In genomic region chr11:64867748-64868462, GRCh38 we compare ENCODE assay signal across 10 cellular contexts. TPM values are rescaled to one million over a fixed set of nuclear protein-coding genes. Genes with fewer than 3 reads are reported as not detected.
DNase-seq lines count a peak whose midpoint lies in the region; ATAC-seq and TF ChIP-seq lines count a peak whose summit lies in the region.
"Had no signal": no experiment of that assay in that cellular context is flagged by ENCODE, and none has a peak within 500 bp of the region (broad histone marks: within the 10 kb centered on the region; RNA-seq: fewer than 3 reads in every experiment).

No MANE protein-coding gene starts in this region.

- POLR2A ChIA-PET in activated CD8-positive, alpha-beta T cell treated with anti-CD3 and anti-CD28 coated beads, Interleukin-2, amount 10 ng/mL, durations not matched to agents 7 days and 5 days (lab: Charles Lee) = interaction anchor here (1.6 to 27.1 kb wide), 4 partner anchors 8 to 20 kb away, joined by 11 to 469 read pairs (median 22); partner anchors contain the start of gene EHD1

- no peaks in the 10 kb centered on the region for H3K9me3 ChIP-seq in hepatocyte (ENCODE audit: low read depth)
- H3K9me3 ChIP-seq in stomach smooth muscle (ENCODE audit: control insufficient read depth in 2 of 2, low read length in 2 of 2) = no peaks in the 10 kb centered on the region
- H3K9me3 ChIP-seq: mucosa of descending colon had no signal

- no peaks in the 10 kb centered on the region for H3K9me2 ChIP-seq in hepatocyte (replicated peaks; ENCODE audit: insufficient read depth)

- no peak for DNase-seq in activated CD4-positive, alpha-beta T cell treated with anti-CD3 and anti-CD28 coated beads, Interleukin-2, amount 10 ng/mL, durations not matched to agents 24 days and 14 days
- DNase-seq in activated CD4-positive, alpha-beta T cell treated with anti-CD3 and anti-CD28 coated beads, Interleukin-2, amount 50 U/mL, for 1 hour = no peak
- DNase-seq in activated CD8-positive, alpha-beta T cell treated with anti-CD3 and anti-CD28 coated beads, Interleukin-2, amount 10 ng/mL, durations not matched to agents 7 days and 5 days = no peak
- DNase-seq in hepatocyte (ENCODE audit: low spot score) (no peak), inferior parietal cortex (ENCODE audit: extremely low spot score) (no peak), NCI-H1417 treated with DMSO at 0.1 percent for 48 hours (lab: John Stamatoyannopoulos, UW) (no peak)
- DNase-seq: GM23248, mucosa of descending colon had no signal

- intact Hi-C loops in activated CD4-positive, alpha-beta T cell treated with anti-CD3 and anti-CD28 coated beads, Interleukin-2, amount 10 ng/mL, durations not matched to agents 24 days and 14 days (cut with micrococcal nuclease) = no loop called here

- peak overlapping the region; percentile 77 for H3K4me3 Mint-ChIP-seq in activated CD4-positive, alpha-beta T cell treated with anti-CD3 and anti-CD28 coated beads, Interleukin-2, amount 10 ng/mL, durations not matched to agents 24 days and 14 days
- peak overlapping the region; percentile 49 for H3K4me3 Mint-ChIP-seq in activated CD8-positive, alpha-beta T cell treated with anti-CD3 and anti-CD28 coated beads, Interleukin-2, amount 10 ng/mL, durations not matched to agents 7 days and 5 days

- H3K9me3 Mint-ChIP-seq in activated CD4-positive, alpha-beta T cell treated with anti-CD3 and anti-CD28 coated beads, Interleukin-2, amount 10 ng/mL, durations not matched to agents 24 days and 14 days = peaks cover 7% of the 10 kb centered on the region
- H3K9me3 Mint-ChIP-seq in activated CD8-positive, alpha-beta T cell treated with anti-CD3 and anti-CD28 coated beads, Interleukin-2, amount 10 ng/mL, durations not matched to agents 7 days and 5 days (ENCODE audit: insufficient read depth) = no peaks in the 10 kb centered on the region

- H2AFZ ChIP-seq in hepatocyte = no peak overlapping the region
- H2AFZ ChIP-seq: GM23248 had no signal

- CTCF ChIA-PET in activated CD8-positive, alpha-beta T cell treated with anti-CD3 and anti-CD28 coated beads, Interleukin-2, amount 10 ng/mL, durations not matched to agents 7 days and 5 days (lab: Charles Lee) = interaction anchor here (1.2 to 16.5 kb wide), 7 partner anchors 9 to 26 kb away, joined by 3 to 323 read pairs (median 23); partner anchors contain the start of genes CDC42BPG and EHD1

- TF ChIP-seq CTCF in hepatocyte (IDR thresholded peaks at IDR 0.05; ENCODE audit: poor library complexity) = no peak

- peaks cover 73% of the 10 kb centered on the region for H3K4me1 Mint-ChIP-seq in activated CD4-positive, alpha-beta T cell treated with anti-CD3 and anti-CD28 coated beads, Interleukin-2, amount 10 ng/mL, durations not matched to agents 24 days and 14 days
- peaks cover 93% of the 10 kb centered on the region for H3K4me1 Mint-ChIP-seq in activated CD8-positive, alpha-beta T cell treated with anti-CD3 and anti-CD28 coated beads, Interleukin-2, amount 10 ng/mL, durations not matched to agents 7 days and 5 days (ENCODE audit: low read depth)

- H3K27ac ChIP-seq in hepatocyte (peak overlapping the region; percentile 92), stomach smooth muscle (ENCODE audit: low read length) (peak overlapping the region; percentile 99)

- H4K20me1 ChIP-seq in hepatocyte (ENCODE audit: insufficient read depth, poor library complexity, severe bottlenecking) = peaks cover 16% of the 10 kb centered on the region

- peaks cover 93% of the 10 kb centered on the region for H3K79me2 ChIP-seq in hepatocyte

- H3K9ac ChIP-seq in stomach smooth muscle (ENCODE audit: low read length in 2 of 2) = no peak overlapping the region

- H3K4me2 ChIP-seq in hepatocyte = no peak overlapping the region

- 90% methylated on average over 28 of the region's 28 CpGs for WGBS in hepatocyte (ENCODE audit: low lambda C conversion rate, missing lambda C conversion rate)

- no peaks in the 10 kb centered on the region for H3K36me3 ChIP-seq in hepatocyte (replicated peaks; ENCODE audit: insufficient read depth, low read depth)
- H3K36me3 ChIP-seq in stomach smooth muscle (ENCODE audit: control insufficient read depth in 2 of 2, insufficient read depth in 2 of 2, low read length in 2 of 2) = peaks cover 5 to 12% of the 10 kb centered on the region in 2 donors

- no peak for ATAC-seq in activated CD8-positive, alpha-beta T cell treated with anti-CD3 and anti-CD28 coated beads, Interleukin-2, amount 10 ng/mL, durations not matched to agents 7 days and 5 days
- no peak for ATAC-seq in HG02763 (IDR thresholded peaks at IDR 0.05; ENCODE audit: unreplicated experiment)
- ATAC-seq: mucosa of descending colon had no signal

- H3K4me1 ChIP-seq in hepatocyte (ENCODE audit: insufficient read depth) (peaks cover 71% of the 10 kb centered on the region), stomach smooth muscle (ENCODE audit: control insufficient read depth, insufficient read depth, low read length) (peaks cover 92% of the 10 kb centered on the region)

- no peaks in the 10 kb centered on the region for H3K27me3 ChIP-seq in hepatocyte
- H3K27me3 ChIP-seq in stomach smooth muscle (ENCODE audit: control insufficient read depth in 1 of 2, insufficient read depth in 2 of 2, low read length in 2 of 2) = no peaks in the 10 kb centered on the region

- peak overlapping the region; percentile 84 for H3K27ac Mint-ChIP-seq in activated CD4-positive, alpha-beta T cell treated with anti-CD3 and anti-CD28 coated beads, Interleukin-2, amount 10 ng/mL, durations not matched to agents 24 days and 14 days
- peak overlapping the region; percentile 86 for H3K27ac Mint-ChIP-seq in activated CD8-positive, alpha-beta T cell treated with anti-CD3 and anti-CD28 coated beads, Interleukin-2, amount 10 ng/mL, durations not matched to agents 7 days and 5 days

- no peaks in the 10 kb centered on the region for H3K27me3 Mint-ChIP-seq in activated CD4-positive, alpha-beta T cell treated with anti-CD3 and anti-CD28 coated beads, Interleukin-2, amount 10 ng/mL, durations not matched to agents 24 days and 14 days
- H3K27me3 Mint-ChIP-seq in activated CD8-positive, alpha-beta T cell treated with anti-CD3 and anti-CD28 coated beads, Interleukin-2, amount 10 ng/mL, durations not matched to agents 7 days and 5 days (ENCODE audit: low read depth) = no peaks in the 10 kb centered on the region

- H3K36me3 Mint-ChIP-seq in activated CD4-positive, alpha-beta T cell treated with anti-CD3 and anti-CD28 coated beads, Interleukin-2, amount 10 ng/mL, durations not matched to agents 24 days and 14 days (ENCODE audit: low read depth) = peaks cover 47% of the 10 kb centered on the region
- peaks cover 51% of the 10 kb centered on the region for H3K36me3 Mint-ChIP-seq in activated CD8-positive, alpha-beta T cell treated with anti-CD3 and anti-CD28 coated beads, Interleukin-2, amount 10 ng/mL, durations not matched to agents 7 days and 5 days (ENCODE audit: low read depth)

- H3K4me3 ChIP-seq in hepatocyte (no peak overlapping the region), stomach smooth muscle (ENCODE audit: low read length in 2 of 2) (peak overlapping the region in 1 of 2 donors; percentile 58)
- H3K4me3 ChIP-seq: GM23248, mucosa of descending colon had no signal

RNA-seq across cellular contexts. Expression of gene EHD1, which starts 10.5 kb away (rescaled TPM):
- total RNA-seq in activated CD4-positive, alpha-beta T cell treated with anti-CD3 and anti-CD28 coated beads, Interleukin-2, amount 10 ng/mL, durations not matched to agents 24 days and 14 days = 93.0 and 101 TPM in 2 replicates
- 100 to 1,000 TPM; 145 to 150 TPM for total RNA-seq in activated CD8-positive, alpha-beta T cell treated with anti-CD3 and anti-CD28 coated beads, Interleukin-2, amount 10 ng/mL, durations not matched to agents 7 days and 5 days
- 44.8 and 52.4 TPM in 2 replicates for total RNA-seq in hepatocyte
- 66.6 and 69.5 TPM in 2 replicates for polyA plus RNA-seq in hepatocyte

RNA-seq across cellular contexts. Expression of gene CDC42BPG, which starts 23.5 kb away (rescaled TPM):
- total RNA-seq in activated CD4-positive, alpha-beta T cell treated with anti-CD3 and anti-CD28 coated beads, Interleukin-2, amount 10 ng/mL, durations not matched to agents 24 days and 14 days = 0.05 TPM in 2 replicates
- 1 to 10 TPM in 1 of 2 experiments, under 1 TPM in 1; 0.61 to 1.2 TPM for total RNA-seq in activated CD8-positive, alpha-beta T cell treated with anti-CD3 and anti-CD28 coated beads, Interleukin-2, amount 10 ng/mL, durations not matched to agents 7 days and 5 days
- 6.5 and 8.4 TPM in 2 replicates for total RNA-seq in hepatocyte
- 3.1 and 5.5 TPM in 2 replicates for polyA plus RNA-seq in hepatocyte
- total RNA-seq: GM23248 had no signal
- polyA plus RNA-seq: GM23248 had no signal

RNA-seq across cellular contexts. Expression of gene ATG2A, which starts 49.1 kb away (rescaled TPM):
- 22.5 and 23.1 TPM in 2 replicates for total RNA-seq in activated CD4-positive, alpha-beta T cell treated with anti-CD3 and anti-CD28 coated beads, Interleukin-2, amount 10 ng/mL, durations not matched to agents 24 days and 14 days
- 10 to 100 TPM; 20.6 to 23.1 TPM for total RNA-seq in activated CD8-positive, alpha-beta T cell treated with anti-CD3 and anti-CD28 coated beads, Interleukin-2, amount 10 ng/mL, durations not matched to agents 7 days and 5 days
- 16.4 and 18.1 TPM in 2 replicates for total RNA-seq in hepatocyte
- polyA plus RNA-seq in hepatocyte = 11.7 and 17.0 TPM in 2 replicates

RNA-seq across cellular contexts. Expression of gene PPP2R5B, which starts 56.6 kb away (rescaled TPM):
- 11.4 and 16.7 TPM in 2 replicates for total RNA-seq in activated CD4-positive, alpha-beta T cell treated with anti-CD3 and anti-CD28 coated beads, Interleukin-2, amount 10 ng/mL, durations not matched to agents 24 days and 14 days
- 10 to 100 TPM; 13.7 to 14.0 TPM for total RNA-seq in activated CD8-positive, alpha-beta T cell treated with anti-CD3 and anti-CD28 coated beads, Interleukin-2, amount 10 ng/mL, durations not matched to agents 7 days and 5 days
- total RNA-seq in hepatocyte = 15.8 and 16.9 TPM in 2 replicates
- polyA plus RNA-seq in hepatocyte = 16.2 and 19.5 TPM in 2 replicates

RNA-seq across cellular contexts. Expression of gene MEN1, which starts 57.6 kb away (rescaled TPM):
- 36.7 and 39.1 TPM in 2 replicates for total RNA-seq in activated CD4-positive, alpha-beta T cell treated with anti-CD3 and anti-CD28 coated beads, Interleukin-2, amount 10 ng/mL, durations not matched to agents 24 days and 14 days
- total RNA-seq in activated CD8-positive, alpha-beta T cell treated with anti-CD3 and anti-CD28 coated beads, Interleukin-2, amount 10 ng/mL, durations not matched to agents 7 days and 5 days = 10 to 100 TPM; 32.9 to 34.0 TPM
- total RNA-seq in hepatocyte = 14.1 and 18.6 TPM in 2 replicates
- polyA plus RNA-seq in hepatocyte = 49.1 and 49.9 TPM in 2 replicates
